15 cellular contexts compared by ENCODE assay signal in genomic region chr1:181911715-181912114, GRCh38.
DNase-seq lines count a peak whose midpoint lies in the region; ATAC-seq and TF ChIP-seq lines count a peak whose summit lies in the region.
"Had no signal": no experiment of that assay in that cellular context is flagged by ENCODE, and none has a peak within 500 bp of the region (broad histone marks: within the 10 kb centered on the region; RNA-seq: fewer than 3 reads in every experiment).

No MANE protein-coding gene starts in this region.

- no peak overlapping the region for H3K18ac ChIP-seq in mesendoderm (ENCODE audit: low read length)

- H3K27ac ChIP-seq in HCT116 (ENCODE audit: low read depth, low read length) (no peak overlapping the region), mesendoderm (ENCODE audit: low read depth, low read length) (no peak overlapping the region)
- H3K27ac ChIP-seq: BLaER1 had no signal

- H3K9me3 ChIP-seq in HCT116 (ENCODE audit: control insufficient read depth in 1 of 2, insufficient read depth in 1 of 2, low read depth in 1 of 2, low read length in 2 of 2): no peaks in the 10 kb centered on the region
- no peaks in the 10 kb centered on the region for H3K9me3 ChIP-seq in BE2C
- H3K9me3 ChIP-seq: BLaER1 had no signal

- H2BK120ac ChIP-seq in mesendoderm (ENCODE audit: low read depth, low read length): no peak overlapping the region

- H2BK15ac ChIP-seq in mesendoderm (replicated peaks; ENCODE audit: low read depth): no peak overlapping the region

- RAD21 ChIA-PET in HCT116 (lab: Charles Lee; ENCODE audit: low non-redundant PET in 1 of 2, low total read pairs in 2 of 2, uncharacterized antibody in 2 of 2, unreplicated experiment in 2 of 2): no interaction called here

- no peak overlapping the region for H3K4ac ChIP-seq in mesendoderm (ENCODE audit: low read depth, low read length)

- no peak overlapping the region for H3K23ac ChIP-seq in mesendoderm (ENCODE audit: low read length)

- H3K9me3 Mint-ChIP-seq in activated CD4-positive, alpha-beta T cell treated with anti-CD3 and anti-CD28 coated beads for 36 hours (ENCODE audit: low read depth): no peaks in the 10 kb centered on the region

- no peak overlapping the region for H3K4me3 ChIP-seq in HCT116 (replicated peaks in 1 of 2; ENCODE audit: low read depth in 1 of 2, low read length in 2 of 2)
- no peak overlapping the region for H3K4me3 ChIP-seq in mesendoderm (ENCODE audit: low read length)
- H3K4me3 ChIP-seq in BE2C (ENCODE audit: low read depth, low read length): no peak overlapping the region
- H3K4me3 ChIP-seq: BLaER1 had no signal

- H3K4me3 Mint-ChIP-seq in activated CD4-positive, alpha-beta T cell treated with anti-CD3 and anti-CD28 coated beads for 36 hours: no peak overlapping the region
- H3K4me3 Mint-ChIP-seq: CD8-positive, alpha-beta memory T cell; H9; HFFc6 had no signal

- H3K4me1 ChIP-seq in HCT116 (ENCODE audit: control insufficient read depth in 1 of 2, insufficient read depth in 2 of 2, low read length in 2 of 2) (no peaks in the 10 kb centered on the region), mesendoderm (ENCODE audit: control insufficient read depth, low read depth, low read length) (no peaks in the 10 kb centered on the region), BE2C (no peaks in the 10 kb centered on the region)

- peaks cover 35% of the 10 kb centered on the region; the same call in 1 of the 2 replicates for H3K27me3 ChIP-seq in HCT116 (ENCODE audit: insufficient read depth, low read length)
- H3K27me3 ChIP-seq in mesendoderm (ENCODE audit: insufficient read depth, low read length, poor library complexity): no peaks in the 10 kb centered on the region
- no peaks in the 10 kb centered on the region for H3K27me3 ChIP-seq in BE2C
- H3K27me3 ChIP-seq: BLaER1 had no signal

- no peaks in the 10 kb centered on the region for H3K4me1 Mint-ChIP-seq in activated CD4-positive, alpha-beta T cell treated with anti-CD3 and anti-CD28 coated beads for 36 hours
- H3K4me1 Mint-ChIP-seq: CD8-positive, alpha-beta memory T cell; H9 had no signal

- no peaks in the 10 kb centered on the region for H3K36me3 Mint-ChIP-seq in activated CD4-positive, alpha-beta T cell treated with anti-CD3 and anti-CD28 coated beads for 36 hours (ENCODE audit: low read depth)
- H3K36me3 Mint-ChIP-seq: CD8-positive, alpha-beta memory T cell had no signal

- H3K36me3 ChIP-seq in HCT116 (ENCODE audit: control insufficient read depth in 1 of 2, insufficient read depth in 2 of 2, low read length in 2 of 2) (no peaks in the 10 kb centered on the region), mesendoderm (ENCODE audit: control insufficient read depth, insufficient read depth, low read length) (no peaks in the 10 kb centered on the region), BE2C (no peaks in the 10 kb centered on the region)
- H3K36me3 ChIP-seq: BLaER1 had no signal

- no peak overlapping the region for H2AFZ ChIP-seq in HCT116 (ENCODE audit: low read depth, low read length, poor library complexity, severe bottlenecking)

- no peak overlapping the region for H3K56ac ChIP-seq in mesendoderm (ENCODE audit: low read length)

- no peaks in the 10 kb centered on the region for H4K20me1 ChIP-seq in HCT116 (ENCODE audit: insufficient read depth)
- H4K20me1 ChIP-seq: BLaER1 had no signal

- H3K79me2 ChIP-seq in HCT116 (ENCODE audit: insufficient read depth, low read length) (no peaks in the 10 kb centered on the region), mesendoderm (ENCODE audit: control insufficient read depth, insufficient read depth, low read length) (no peaks in the 10 kb centered on the region)

- POLR2A ChIA-PET in HCT116 (lab: Charles Lee): no interaction called here
- POLR2A ChIA-PET in activated CD4-positive, alpha-beta T cell treated with anti-CD3 and anti-CD28 coated beads for 36 hours (lab: Charles Lee): interaction anchor here (0.6 kb wide), 1 partner anchor 62 kb away, joined by 3 read pairs; no protein-coding TSS in a partner anchor

- H3K27me3 Mint-ChIP-seq in activated CD4-positive, alpha-beta T cell treated with anti-CD3 and anti-CD28 coated beads for 36 hours: peaks cover 13% of the 10 kb centered on the region

- no peak overlapping the region for H3K9ac ChIP-seq in HCT116 (ENCODE audit: low read length)
- H3K9ac ChIP-seq in mesendoderm (ENCODE audit: low read length): no peak overlapping the region
- H3K9ac ChIP-seq: BLaER1 had no signal

- no peak overlapping the region for H3K27ac Mint-ChIP-seq in activated CD4-positive, alpha-beta T cell treated with anti-CD3 and anti-CD28 coated beads for 36 hours
- H3K27ac Mint-ChIP-seq: CD8-positive, alpha-beta memory T cell; H9; HFFc6 had no signal

- H4K8ac ChIP-seq in mesendoderm (ENCODE audit: low read depth, low read length): no peak overlapping the region

- H2AK5ac ChIP-seq in mesendoderm (ENCODE audit: low read length): no peak overlapping the region

- DNase-seq in HCT116 (ENCODE audit: low read depth, low spot score) (no peak), NCI-H526 treated with DMSO at 0.1 percent for 48 hours (lab: John Stamatoyannopoulos, UW) (peak; percentile 14), astrocyte of the hippocampus (ENCODE audit: low read depth, low spot score) (peak; percentile 29), mesendoderm (peak; percentile 32), BE2C (no peak), head of caudate nucleus (no peak)
- no peak for DNase-seq in activated CD4-positive, alpha-beta T cell treated with anti-CD3 and anti-CD28 coated beads for 36 hours
- DNase-seq: CD8-positive, alpha-beta memory T cell; DMS53; GF-D8; GOT3; H9; HFFc6 had no signal

- TF ChIP-seq RAD21 in HCT116 (IDR thresholded peaks at IDR 0.05; ENCODE audit: low read depth): no peak

- no peaks in the 10 kb centered on the region for H3K9me2 ChIP-seq in HCT116 (ENCODE audit: insufficient read depth)

- H3K4me2 ChIP-seq in HCT116 (ENCODE audit: low read length): no peak overlapping the region
- H3K4me2 ChIP-seq in mesendoderm (ENCODE audit: low read length): no peak overlapping the region
- H3K4me2 ChIP-seq: BLaER1 had no signal

- no CpG with 5 or more reads among the region's 1 CpG for WGBS in mesendoderm (ENCODE audit: extremely low coverage, insufficient coverage, low lambda C conversion rate)

- CTCF ChIA-PET in HCT116 (lab: Charles Lee): no interaction called here
- CTCF ChIA-PET in activated CD4-positive, alpha-beta T cell treated with anti-CD3 and anti-CD28 coated beads for 36 hours (lab: Charles Lee): interaction anchor here (0.6 to 0.7 kb wide), 2 partner anchors 24 to 103 kb away, joined by 3 to 5 read pairs; no protein-coding TSS in a partner anchor

- BruUV-seq in HCT116 (replicated peaks; lab: Mats Ljungman, UMichigan): no TSS peak

- intact Hi-C loops in HCT116 (cut with micrococcal nuclease) (no loop called here), head of caudate nucleus (cut with DNase I) (no loop called here)
- intact Hi-C loops in activated CD4-positive, alpha-beta T cell treated with anti-CD3 and anti-CD28 coated beads for 36 hours (cut with DNase I, micrococcal nuclease): no loop called here

- no peak for TF ChIP-seq POLR2A in HCT116 (IDR thresholded peaks at IDR 0.05; ENCODE audit: borderline replicate concordance, extremely low read depth, insufficient read depth, insufficient read length)

- H2BK5ac ChIP-seq in mesendoderm (ENCODE audit: low read length): no peak overlapping the region

- H3K79me1 ChIP-seq in mesendoderm (ENCODE audit: low read length): no peaks in the 10 kb centered on the region

- ATAC-seq in HCT116 (no peak), GM21447 (IDR thresholded peaks at IDR 0.05; ENCODE audit: unreplicated experiment) (no peak)
- no peak for ATAC-seq in activated CD4-positive, alpha-beta T cell treated with anti-CD3 and anti-CD28 coated beads for 36 hours

- TF ChIP-seq CTCF in HCT116 (IDR thresholded peaks at IDR 0.05 in 2 of 3, conservative IDR thresholded peaks at IDR 0.05 in 1 of 3; ENCODE audit: borderline replicate concordance in 1 of 3, insufficient read depth in 1 of 3, low read depth in 2 of 3, low read length in 2 of 3) (no peak), BE2C (IDR thresholded peaks at IDR 0.05; ENCODE audit: low read depth, low read length) (no peak)

- H4K5ac ChIP-seq in mesendoderm (ENCODE audit: low read length): no peak overlapping the region

TF ChIP-seq in HCT116, 20 proteins besides CTCF, POLR2A, EP300 and RAD21:
- TF ChIP-seq ATF3 (IDR thresholded peaks at IDR 0.05) (no peak), REST (IDR thresholded peaks at IDR 0.05; ENCODE audit: low read depth) (peak; percentile 13; the same call in 1 of the 2 replicates)

Comparison
In these comparisons a context has a peak if more than half of its experiments do, and no peak if none do; other contexts are left out.
1. DNase-seq: peak in NCI-H526 treated with DMSO at 0.1 percent for 48 hours (single experiment), astrocyte of the hippocampus (single experiment) and mesendoderm (single experiment); none in HCT116 (single experiment), activated CD4-positive, alpha-beta T cell treated with anti-CD3 and anti-CD28 coated beads for 36 hours (single experiment), BE2C (single experiment) and head of caudate nucleus (0 of 42).